Comparison of ENCODE assay signal across 11 cellular contexts in the genomic region with DNA sequence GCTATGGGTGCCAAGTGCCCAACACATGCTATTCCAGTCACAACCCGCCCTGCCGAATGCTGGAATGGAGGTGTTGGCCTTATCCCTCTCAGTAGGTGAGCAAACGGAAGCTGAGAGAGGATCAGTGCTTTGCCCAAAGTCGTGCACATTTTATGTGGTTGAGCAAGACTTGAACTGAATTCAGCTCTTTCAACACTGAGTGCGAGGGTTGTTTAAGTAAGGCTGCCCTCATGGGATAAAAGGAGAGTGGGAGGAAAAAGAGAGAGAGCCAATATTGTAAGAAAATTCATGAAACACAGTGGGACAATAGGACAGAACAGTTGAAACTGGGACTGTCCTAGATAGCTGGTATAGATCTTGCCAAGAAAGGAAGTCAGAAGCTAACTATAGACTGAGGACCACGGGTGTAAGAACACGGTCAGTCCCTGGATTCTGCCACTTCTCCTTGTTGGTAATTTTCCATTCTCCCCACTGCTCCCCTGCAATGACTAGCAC. TPM values are rescaled to one million over a fixed set of nuclear protein-coding genes. Genes with fewer than 3 reads are reported as not detected.
A peak's percentile ranks its signal among the peaks of the same experiment; 100 is the strongest.
DNase-seq lines count a peak whose midpoint lies in the region; ATAC-seq, FAIRE-seq and TF ChIP-seq lines count a peak whose summit lies in the region.
"Had no signal": no experiment of that assay in that cellular context is flagged by ENCODE, and none has a peak within 500 bp of the region (broad histone marks: within the 10 kb centered on the region; RNA-seq: fewer than 3 reads in every experiment).

No MANE protein-coding gene starts in this region.

- H3K4me3 ChIP-seq in right cardiac atrium (ENCODE audit: low read length) (no peak overlapping the region), skin epidermis (no peak overlapping the region)

- peaks cover 0 to 4% (median 2%) of the 10 kb centered on the region in 5 experiments for H3K9me3 Mint-ChIP-seq in brain
- H3K9me3 Mint-ChIP-seq in activated naive CD4-positive, alpha-beta T cell treated with anti-CD3 and anti-CD28 coated beads, Interleukin-2, amount 10 ng/mL, durations not matched to agents 7 days and 5 days = no peaks in the 10 kb centered on the region
- H3K9me3 Mint-ChIP-seq: neural crest cell had no signal

- H3K27me3 ChIP-seq in right cardiac atrium (ENCODE audit: control insufficient read depth, insufficient read depth) = no peaks in the 10 kb centered on the region

- H3K27ac ChIP-seq in right cardiac atrium (ENCODE audit: low read length) (peak overlapping the region; percentile 63), skin epidermis (peak overlapping the region in 13 of 21 experiments; percentile 5 to 81 (median 33))

- peak overlapping the region in 3 of 5 experiments; percentile 18 to 95 (median 53) for H3K27ac Mint-ChIP-seq in brain
- H3K27ac Mint-ChIP-seq in activated naive CD4-positive, alpha-beta T cell treated with anti-CD3 and anti-CD28 coated beads, Interleukin-2, amount 10 ng/mL, durations not matched to agents 7 days and 5 days = no peak overlapping the region

- TF ChIP-seq CTCF in brain (conservative IDR thresholded peaks at IDR 0.05) = no peak
- no peak for TF ChIP-seq CTCF in GM20000 (IDR thresholded peaks at IDR 0.05; ENCODE audit: extremely low read depth, missing control alignments)

- peak; percentile 73 to 74 for ATAC-seq in right cardiac atrium

- peaks cover 33% of the 10 kb centered on the region for H3K27me3 Mint-ChIP-seq in brain
- H3K27me3 Mint-ChIP-seq in activated naive CD4-positive, alpha-beta T cell treated with anti-CD3 and anti-CD28 coated beads, Interleukin-2, amount 10 ng/mL, durations not matched to agents 7 days and 5 days = peaks cover 25% of the 10 kb centered on the region

- DNase-seq in GM03348 (ENCODE audit: low spot score) (peak; percentile 78), right cardiac atrium (peak in 2 of 3 donors; percentile 51 to 69), GM20000 (ENCODE audit: low spot score) (no peak), NCI-H2081 (lab: John Stamatoyannopoulos, UW) (no peak), RCC 7860 (ENCODE audit: low spot score) (no peak)
- DNase-seq in activated naive CD4-positive, alpha-beta T cell treated with anti-CD3 and anti-CD28 coated beads, Interleukin-2, amount 10 ng/mL, durations not matched to agents 7 days and 5 days = no peak
- DNase-seq: DMS153 had no signal

- H3K4me1 Mint-ChIP-seq in brain = peaks cover 26% of the 10 kb centered on the region
- no peaks in the 10 kb centered on the region for H3K4me1 Mint-ChIP-seq in activated naive CD4-positive, alpha-beta T cell treated with anti-CD3 and anti-CD28 coated beads, Interleukin-2, amount 10 ng/mL, durations not matched to agents 7 days and 5 days
- H3K4me1 Mint-ChIP-seq: neural crest cell had no signal

- no peaks in the 10 kb centered on the region for H3K9me3 ChIP-seq in right cardiac atrium (ENCODE audit: control insufficient read depth, low read length)

- intact Hi-C loops in right cardiac atrium (cut with DNase I) = no loop called here

- CTCF ChIA-PET in activated naive CD4-positive, alpha-beta T cell treated with anti-CD3 and anti-CD28 coated beads, Interleukin-2, amount 10 ng/mL, durations not matched to agents 7 days and 5 days (lab: Charles Lee) = interaction anchor here (0.8 to 1.1 kb wide), 2 partner anchors 14 to 16 kb away, joined by 3 to 5 read pairs; no protein-coding TSS in a partner anchor

- 32% methylated on average over 7 of the region's 7 CpGs for WGBS in right cardiac atrium

- peaks cover 11% of the 10 kb centered on the region for H3K4me1 ChIP-seq in right cardiac atrium (ENCODE audit: control insufficient read depth, insufficient read depth, low read length)

- FAIRE-seq in RCC 7860 (lab: Jason Lieb, UNC) = no peak

- peak overlapping the region in 1 of 5 experiments; percentile 5 for H3K4me3 Mint-ChIP-seq in brain
- no peak overlapping the region for H3K4me3 Mint-ChIP-seq in activated naive CD4-positive, alpha-beta T cell treated with anti-CD3 and anti-CD28 coated beads, Interleukin-2, amount 10 ng/mL, durations not matched to agents 7 days and 5 days
- H3K4me3 Mint-ChIP-seq: neural crest cell had no signal

- H3K36me3 Mint-ChIP-seq in brain = no peaks in the 10 kb centered on the region
- no peaks in the 10 kb centered on the region for H3K36me3 Mint-ChIP-seq in activated naive CD4-positive, alpha-beta T cell treated with anti-CD3 and anti-CD28 coated beads, Interleukin-2, amount 10 ng/mL, durations not matched to agents 7 days and 5 days

RNA-seq across cellular contexts. Expression of a gene that starts 13.6 kb away (rescaled TPM):
- polyA plus RNA-seq in brain (ENCODE audit: insufficient read depth, low read depth, low replicate concordance) = 47.9 TPM
- 1 to 10 TPM in 3 of 4 donors, not detected in 1; 1.1 to 2.0 (median 1.3) TPM for total RNA-seq in right cardiac atrium
- polyA plus RNA-seq in right cardiac atrium = 4.9 TPM
- total RNA-seq: neural crest cell had no signal

RNA-seq across cellular contexts. Expression of a gene that starts 24.5 kb away (rescaled TPM):
- polyA plus RNA-seq in brain (ENCODE audit: insufficient read depth, low read depth, low replicate concordance) (not detected), right cardiac atrium (0.07 TPM)
- not detected for total RNA-seq in right cardiac atrium
- total RNA-seq: neural crest cell, SK-MEL-5 had no signal

RNA-seq across cellular contexts. Expression of a gene that starts 29.4 kb away (rescaled TPM):
- 0.49 TPM for polyA plus RNA-seq in brain (ENCODE audit: insufficient read depth, low read depth, low replicate concordance)
- total RNA-seq in right cardiac atrium = under 1 TPM in 3 of 4 donors, not detected in 1; 0.25 to 0.64 (median 0.32) TPM
- polyA plus RNA-seq in right cardiac atrium = 0.09 TPM
- total RNA-seq: neural crest cell, SK-MEL-5 had no signal

Comparison
In these comparisons a context has a peak if more than half of its experiments do, and no peak if none do; other contexts are left out.
1. DNase-seq: peak in GM03348 (single experiment) and right cardiac atrium (2 of 3); none in GM20000 (single experiment), NCI-H2081 (0 of 2), RCC 7860 (single experiment) and activated naive CD4-positive, alpha-beta T cell treated with anti-CD3 and anti-CD28 coated beads, Interleukin-2, amount 10 ng/mL, durations not matched to agents 7 days and 5 days (single experiment).